ENCODE assay signal across 18 cellular contexts in the genomic region with DNA sequence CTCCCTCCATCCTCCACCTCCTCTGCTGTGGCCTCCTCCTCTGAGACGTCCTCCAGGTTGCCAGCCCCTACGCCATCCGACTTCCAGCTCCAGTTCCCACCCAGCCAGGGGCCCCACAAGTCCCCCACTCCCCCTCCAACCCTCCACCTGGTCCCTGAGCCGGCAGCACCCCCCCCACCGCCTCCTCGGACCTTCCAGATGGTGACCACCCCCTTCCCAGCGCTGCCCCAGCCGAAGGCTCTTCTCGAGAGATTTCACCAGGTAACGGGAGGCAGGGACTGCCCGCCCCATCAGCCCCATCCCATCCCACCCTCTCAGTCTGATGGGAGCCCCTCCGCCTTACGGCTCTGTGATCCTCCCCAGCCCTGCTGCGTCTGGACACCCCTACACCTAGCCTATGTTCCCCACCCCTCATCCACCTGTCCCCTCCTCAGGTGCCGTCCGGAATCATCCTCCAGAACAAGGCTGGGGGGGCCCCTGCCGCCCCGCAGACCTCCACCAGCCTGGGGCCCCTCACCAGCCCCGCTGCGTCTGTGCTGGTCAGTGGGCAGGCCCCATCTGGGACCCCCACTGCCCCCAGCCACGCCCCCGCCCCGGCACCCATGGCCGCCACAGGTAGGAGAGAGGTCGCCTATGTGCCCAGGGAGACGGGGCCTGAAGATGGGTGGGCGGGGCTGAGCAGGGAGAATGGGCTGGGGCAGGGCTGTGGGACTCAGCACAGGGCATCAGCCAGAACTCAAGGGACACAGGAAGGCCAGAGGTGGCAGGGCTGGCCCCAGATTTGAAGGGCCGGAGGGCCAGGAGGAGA.
"Had no signal": no experiment of that assay in that cellular context is flagged by ENCODE, and none has a peak within 500 bp of the region (broad histone marks: within the 10 kb centered on the region; RNA-seq: fewer than 3 reads in every experiment).

No MANE protein-coding gene starts in this region.

- H3K27me3 ChIP-seq: neutrophil, right lobe of liver, tibial nerve, upper lobe of left lung had no signal

- DNase-seq: cortex of kidney; effector memory CD8-positive, alpha-beta T cell; head of caudate nucleus; kidney; natural killer cell; right lobe of liver; small intestine; stimulated activated CD4-positive, alpha-beta T cell treated with anti-CD3 and anti-CD28 coated beads, Interleukin-15, amount 100 ng/mL, for 24 hours; stimulated activated CD4-positive, alpha-beta T cell treated with anti-CD3 and anti-CD28 coated beads, Interleukin-2, amount 100 ng/mL, for 48 hours; stimulated activated naive CD4-positive, alpha-beta T cell; substantia nigra had no signal

- H2AFZ ChIP-seq: parathyroid adenoma had no signal

- H3K4me1 ChIP-seq: parathyroid adenoma had no signal

- H3K4me3 ChIP-seq: lung, right lobe of liver, thoracic aorta, tibial nerve, upper lobe of left lung had no signal

- H3K27ac ChIP-seq: neutrophil, parathyroid adenoma, right lobe of liver, thoracic aorta, upper lobe of left lung had no signal

- ATAC-seq: effector memory CD8-positive, alpha-beta T cell; left lobe of liver; natural killer cell; right lobe of liver had no signal

- H3K9me3 ChIP-seq: neutrophil, right lobe of liver, thoracic aorta, tibial nerve, upper lobe of left lung had no signal
